ENCODE assay signal across 28 cellular contexts in genomic region chr1:73009311-73009710, GRCh38.
"Had no signal": no experiment of that assay in that cellular context is flagged by ENCODE, and none has a peak within 500 bp of the region (broad histone marks: within the 10 kb centered on the region; RNA-seq: fewer than 3 reads in every experiment).

No MANE protein-coding gene starts in this region.

- H3K4me1 ChIP-seq: stomach, suprapubic skin, testis, thyroid gland, tibial artery, tibial nerve, transverse colon, upper lobe of left lung, upper lobe of right lung, uterus, vagina had no signal

- ATAC-seq: stimulated activated effector memory CD8-positive, alpha-beta T cell treated with anti-CD3 and anti-CD28 coated beads, Interleukin-12 subunit alpha, Interleukin-12 subunit beta, amount 100 ng/mL, for 72 hours; stimulated activated memory B cell treated with anti-CD40 and anti-IgM and Interleukin-4, amounts not matched to agents 10 μg/mL and 1 μg/mL and 100 μg/mL, for 72 hours; stimulated activated naive B cell treated with anti-CD40 and anti-IgM and Interleukin-4, amounts not matched to agents 10 μg/mL and 1 μg/mL and 100 μg/mL, for 72 hours; stimulated activated naive CD8-positive, alpha-beta T cell treated with anti-CD3 and anti-CD28 coated beads, Interleukin-15, amount 100 ng/mL, for 72 hours; stimulated activated naive CD8-positive, alpha-beta T cell treated with anti-CD3 and anti-CD28 coated beads, Interleukin-15, Interleukin-2, amounts not matched to agents 100 U/mL and 50 U/mL, for 24 hours; upper lobe of right lung had no signal

- DNase-seq: stimulated activated CD4-positive, alpha-beta T cell treated with anti-CD3 and anti-CD28 coated beads, Interleukin-2, amount 100 ng/mL, for 48 hours; stimulated activated CD4-positive, alpha-beta T cell treated with anti-CD3 and anti-CD28 coated beads, Interleukin-4, amount 100 ng/mL, for 1 hour; stimulated activated CD4-positive, alpha-beta T cell treated with anti-CD3 and anti-CD28 coated beads, Interleukin-4, amount 100 ng/mL, for 24 hours; stimulated activated CD4-positive, alpha-beta T cell treated with anti-CD3 and anti-CD28 coated beads, Interleukin-4, amount 100 ng/mL, for 4 hours; stimulated activated CD8-positive, alpha-beta memory T cell treated with anti-CD3 and anti-CD28 coated beads, Interleukin-4, amount 100 ng/mL, for 48 hours; stimulated activated naive B cell treated with anti-CD40 and anti-IgM and Interleukin-4, amounts not matched to agents 10 μg/mL and 1 μg/mL and 100 μg/mL, for 72 hours; stimulated activated naive CD4-positive, alpha-beta T cell; stimulated activated naive CD4-positive, alpha-beta T cell treated with Interleukin-2 at 50 U/mL for 16 hours; stimulated activated naive CD8-positive, alpha-beta T cell treated with anti-CD3 and anti-CD28 coated beads, Interleukin-15, amount 100 ng/mL, for 72 hours; stimulated activated naive CD8-positive, alpha-beta T cell treated with anti-CD3 and anti-CD28 coated beads, Interleukin-15, Interleukin-2, amounts not matched to agents 100 U/mL and 50 U/mL, for 24 hours; stomach; substantia nigra; testis; thyroid gland; tibial artery; transverse colon; trophoblast cell; upper lobe of left lung; upper lobe of right lung; uterus had no signal

- H3K36me3 ChIP-seq: stomach, suprapubic skin, thoracic aorta, thyroid gland, tibial artery, tibial nerve, transverse colon, upper lobe of left lung, upper lobe of right lung, uterus, vagina had no signal

- H3K9me3 Mint-ChIP-seq: type B pancreatic cell had no signal

- H3K27ac ChIP-seq: stomach, suprapubic skin, testis, thoracic aorta, thyroid gland, tibial artery, tibial nerve, transverse colon, upper lobe of left lung, upper lobe of right lung, uterus, vagina had no signal

- H3K4me1 Mint-ChIP-seq: stimulated activated effector memory CD8-positive, alpha-beta T cell treated with anti-CD3 and anti-CD28 coated beads, Interleukin-12 subunit alpha, Interleukin-12 subunit beta, amount 100 ng/mL, for 72 hours; stimulated activated memory B cell treated with anti-CD40 and anti-IgM and Interleukin-4, amounts not matched to agents 10 μg/mL and 1 μg/mL and 100 μg/mL, for 72 hours; stimulated activated naive B cell treated with anti-CD40 and anti-IgM and Interleukin-4, amounts not matched to agents 10 μg/mL and 1 μg/mL and 100 μg/mL, for 72 hours; stimulated activated naive CD8-positive, alpha-beta T cell treated with anti-CD3 and anti-CD28 coated beads, Interleukin-15, amount 100 ng/mL, for 72 hours had no signal

- H3K4me3 ChIP-seq: stomach, suprapubic skin, testis, thoracic aorta, thyroid gland, tibial artery, tibial nerve, transverse colon, upper lobe of left lung, upper lobe of right lung, uterus, vagina had no signal

- H3K9me3 ChIP-seq: suprapubic skin, testis, thyroid gland, tibial artery, transverse colon, upper lobe of left lung, upper lobe of right lung, uterus, vagina had no signal

- H3K27ac Mint-ChIP-seq: stimulated activated effector memory CD8-positive, alpha-beta T cell treated with anti-CD3 and anti-CD28 coated beads, Interleukin-12 subunit alpha, Interleukin-12 subunit beta, amount 100 ng/mL, for 72 hours; stimulated activated memory B cell treated with anti-CD40 and anti-IgM and Interleukin-4, amounts not matched to agents 10 μg/mL and 1 μg/mL and 100 μg/mL, for 72 hours; stimulated activated naive B cell treated with anti-CD40 and anti-IgM and Interleukin-4, amounts not matched to agents 10 μg/mL and 1 μg/mL and 100 μg/mL, for 72 hours; stimulated activated naive CD8-positive, alpha-beta T cell treated with anti-CD3 and anti-CD28 coated beads, Interleukin-15, amount 100 ng/mL, for 72 hours; stimulated activated naive CD8-positive, alpha-beta T cell treated with anti-CD3 and anti-CD28 coated beads, Interleukin-15, Interleukin-2, amounts not matched to agents 100 ng/mL and 50 ng/mL, for 24 hours; type B pancreatic cell had no signal

- H3K27me3 ChIP-seq: stomach, suprapubic skin, testis, thyroid gland, tibial artery, tibial nerve, transverse colon, upper lobe of left lung, upper lobe of right lung, uterus, vagina had no signal

- H3K27me3 Mint-ChIP-seq: stimulated activated memory B cell treated with anti-CD40 and anti-IgM and Interleukin-4, amounts not matched to agents 10 μg/mL and 1 μg/mL and 100 μg/mL, for 72 hours; stimulated activated naive B cell treated with anti-CD40 and anti-IgM and Interleukin-4, amounts not matched to agents 10 μg/mL and 1 μg/mL and 100 μg/mL, for 72 hours; stimulated activated naive CD8-positive, alpha-beta T cell treated with anti-CD3 and anti-CD28 coated beads, Interleukin-15, amount 100 ng/mL, for 72 hours; stimulated activated naive CD8-positive, alpha-beta T cell treated with anti-CD3 and anti-CD28 coated beads, Interleukin-15, Interleukin-2, amounts not matched to agents 100 ng/mL and 50 ng/mL, for 24 hours; type B pancreatic cell had no signal

- H3K4me3 Mint-ChIP-seq: stimulated activated effector memory CD8-positive, alpha-beta T cell treated with anti-CD3 and anti-CD28 coated beads, Interleukin-12 subunit alpha, Interleukin-12 subunit beta, amount 100 ng/mL, for 72 hours; stimulated activated memory B cell treated with anti-CD40 and anti-IgM and Interleukin-4, amounts not matched to agents 10 μg/mL and 1 μg/mL and 100 μg/mL, for 72 hours; stimulated activated naive B cell treated with anti-CD40 and anti-IgM and Interleukin-4, amounts not matched to agents 10 μg/mL and 1 μg/mL and 100 μg/mL, for 72 hours; stimulated activated naive CD8-positive, alpha-beta T cell treated with anti-CD3 and anti-CD28 coated beads, Interleukin-15, amount 100 ng/mL, for 72 hours; stimulated activated naive CD8-positive, alpha-beta T cell treated with anti-CD3 and anti-CD28 coated beads, Interleukin-15, Interleukin-2, amounts not matched to agents 100 ng/mL and 50 ng/mL, for 24 hours; type B pancreatic cell had no signal

- H3K36me3 Mint-ChIP-seq: stimulated activated effector memory CD8-positive, alpha-beta T cell treated with anti-CD3 and anti-CD28 coated beads, Interleukin-12 subunit alpha, Interleukin-12 subunit beta, amount 100 ng/mL, for 72 hours; stimulated activated memory B cell treated with anti-CD40 and anti-IgM and Interleukin-4, amounts not matched to agents 10 μg/mL and 1 μg/mL and 100 μg/mL, for 72 hours; stimulated activated naive B cell treated with anti-CD40 and anti-IgM and Interleukin-4, amounts not matched to agents 10 μg/mL and 1 μg/mL and 100 μg/mL, for 72 hours; type B pancreatic cell had no signal
